In genomic region chr9:137876781-137877386, GRCh38 we compare ENCODE assay signal across 23 cellular contexts. TPM values are rescaled to one million over a fixed set of nuclear protein-coding genes. Genes with fewer than 3 reads are reported as not detected.
A peak's percentile ranks its signal among the peaks of the same experiment; 100 is the strongest.
DNase-seq lines count a peak whose midpoint lies in the region; ATAC-seq and TF ChIP-seq lines count a peak whose summit lies in the region.
"Had no signal": no experiment of that assay in that cellular context is flagged by ENCODE, and none has a peak within 500 bp of the region (broad histone marks: within the 10 kb centered on the region; RNA-seq: fewer than 3 reads in every experiment).

No MANE protein-coding gene starts in this region.

- H3K9me3 Mint-ChIP-seq in chondrocyte (ENCODE audit: low read depth), result peaks cover 3% of the 10 kb centered on the region
- H3K9me3 Mint-ChIP-seq in neural crest cell, result no peaks in the 10 kb centered on the region
- H3K9me3 Mint-ChIP-seq: stimulated activated effector memory CD8-positive, alpha-beta T cell treated with anti-CD3 and anti-CD28 coated beads, Interleukin-12 subunit alpha, Interleukin-12 subunit beta, amount 100 ng/mL, for 72 hours had no signal

- no peak for ATAC-seq in left cardiac atrium
- ATAC-seq: left lobe of liver; stimulated activated effector memory CD8-positive, alpha-beta T cell treated with anti-CD3 and anti-CD28 coated beads, Interleukin-12 subunit alpha, Interleukin-12 subunit beta, amount 100 ng/mL, for 72 hours had no signal

- no peak overlapping the region for H3K27ac ChIP-seq in HUES64 (ENCODE audit: low read depth, low read length)
- H3K27ac ChIP-seq in sigmoid colon, result no peak overlapping the region
- H3K27ac ChIP-seq: breast epithelium, skin epidermis had no signal

- H3K4me1 ChIP-seq in HUES64 (ENCODE audit: insufficient read depth, low read length), result no peaks in the 10 kb centered on the region
- H3K4me1 ChIP-seq in sigmoid colon, result peaks cover 0 to 11% (median 7%) of the 10 kb centered on the region in 4 donors

- DNase-seq in GM20000 (ENCODE audit: low spot score), result peak; percentile 10
- no peak for DNase-seq in chondrocyte (ENCODE audit: low spot score)
- no peak for DNase-seq in neural crest cell (ENCODE audit: low read depth, low spot score)
- DNase-seq in sigmoid colon, result no peak
- DNase-seq in EL, result no peak
- no peak for DNase-seq in left cardiac atrium
- DNase-seq: activated CD4-positive, alpha-beta T cell treated with anti-CD3 and anti-CD28 coated beads, Interleukin-2, amount 50 U/mL, for 4 hours; activated CD8-positive, alpha-beta memory T cell treated with anti-CD3 and anti-CD28 coated beads, Interleukin-2, amount 50 U/mL, for 4 hours; activated effector memory CD4-positive, alpha-beta T cell treated with Interleukin-2 at 50 U/mL for 16 hours; CD4-positive, alpha-beta memory T cell; DMS153; GF-D8; IMR-90; NCI-H1105; NK-92 treated with Interleukin-12 subunit alpha and Interleukin-12 subunit beta, amount 100 ng/mL, for 24 hours; stimulated activated CD4-positive, alpha-beta T cell treated with anti-CD3 and anti-CD28 coated beads, Interleukin-1b, Interleukin-23, amount 100 ng/mL, for 48 hours; T-helper 2 cell had no signal

- no peak for TF ChIP-seq POLR2A in sigmoid colon (IDR thresholded peaks at IDR 0.05)

- H3K36me3 Mint-ChIP-seq in chondrocyte (ENCODE audit: low read depth) (no peaks in the 10 kb centered on the region), neural crest cell (ENCODE audit: low read depth) (no peaks in the 10 kb centered on the region)
- H3K36me3 Mint-ChIP-seq: CD4-positive, alpha-beta memory T cell; stimulated activated effector memory CD8-positive, alpha-beta T cell treated with anti-CD3 and anti-CD28 coated beads, Interleukin-12 subunit alpha, Interleukin-12 subunit beta, amount 100 ng/mL, for 72 hours had no signal

- H3K27me3 ChIP-seq in HUES64 (ENCODE audit: insufficient read depth, low read length) (peaks cover 34% of the 10 kb centered on the region), sigmoid colon (peaks cover 18 to 57% (median 36%) of the 10 kb centered on the region in 3 donors)

- peaks cover 6% of the 10 kb centered on the region; the same call in 1 of the 2 replicates for H3K36me3 ChIP-seq in HUES64 (ENCODE audit: insufficient read depth, low read length)
- H3K36me3 ChIP-seq in sigmoid colon, result no peaks in the 10 kb centered on the region
- H3K36me3 ChIP-seq: breast epithelium had no signal

- H3K27me3 Mint-ChIP-seq in chondrocyte (ENCODE audit: low read depth), result peaks cover 28% of the 10 kb centered on the region
- H3K27me3 Mint-ChIP-seq in neural crest cell (ENCODE audit: low read depth), result peaks cover 51% of the 10 kb centered on the region

- no peak overlapping the region for H3K27ac Mint-ChIP-seq in chondrocyte (ENCODE audit: unreplicated experiment)
- no peak overlapping the region for H3K27ac Mint-ChIP-seq in neural crest cell (ENCODE audit: unreplicated experiment)
- H3K27ac Mint-ChIP-seq: CD4-positive, alpha-beta memory T cell; stimulated activated effector memory CD8-positive, alpha-beta T cell treated with anti-CD3 and anti-CD28 coated beads, Interleukin-12 subunit alpha, Interleukin-12 subunit beta, amount 100 ng/mL, for 72 hours had no signal

- H3K4me3 ChIP-seq in HUES64 (ENCODE audit: low read length), result peak overlapping the region; percentile 44; the same call in 1 of the 2 replicates
- H3K4me3 ChIP-seq in sigmoid colon, result no peak overlapping the region
- H3K4me3 ChIP-seq: breast epithelium, skin epidermis had no signal

- intact Hi-C loops in sigmoid colon (cut with DNase I), result no loop called here
- intact Hi-C loops in left cardiac atrium (cut with DNase I), result no loop called here

- TF ChIP-seq CTCF in GM20000 (IDR thresholded peaks at IDR 0.05; ENCODE audit: extremely low read depth, missing control alignments) (no peak), chondrocyte (IDR thresholded peaks at IDR 0.05) (no peak), neural crest cell (conservative IDR thresholded peaks at IDR 0.05) (no peak), sigmoid colon (IDR thresholded peaks at IDR 0.05) (no peak)

- H3K4me3 Mint-ChIP-seq in chondrocyte (ENCODE audit: unreplicated experiment) (peak overlapping the region; percentile 17), neural crest cell (peak overlapping the region; percentile 63)
- H3K4me3 Mint-ChIP-seq: stimulated activated effector memory CD8-positive, alpha-beta T cell treated with anti-CD3 and anti-CD28 coated beads, Interleukin-12 subunit alpha, Interleukin-12 subunit beta, amount 100 ng/mL, for 72 hours had no signal

- no peak overlapping the region for H3K9ac ChIP-seq in HUES64 (ENCODE audit: low read depth, low read length)

- TF ChIP-seq EP300 in sigmoid colon (IDR thresholded peaks at IDR 0.05), result no peak

- H3K4me1 Mint-ChIP-seq in chondrocyte (ENCODE audit: low read depth) (peaks cover 2% of the 10 kb centered on the region), neural crest cell (no peaks in the 10 kb centered on the region)
- H3K4me1 Mint-ChIP-seq: stimulated activated effector memory CD8-positive, alpha-beta T cell treated with anti-CD3 and anti-CD28 coated beads, Interleukin-12 subunit alpha, Interleukin-12 subunit beta, amount 100 ng/mL, for 72 hours had no signal

- no peaks in the 10 kb centered on the region for H3K9me3 ChIP-seq in HUES64 (ENCODE audit: insufficient read depth, low read depth, low read length)
- H3K9me3 ChIP-seq in sigmoid colon, result no peaks in the 10 kb centered on the region
- H3K9me3 ChIP-seq: breast epithelium had no signal

- WGBS in HUES64, result 95% methylated on average over 47 of the region's 47 CpGs
- WGBS in sigmoid colon, 2 donors, result 66 to 82% methylated on average over 47 of the region's 47 CpGs

RNA-seq across cellular contexts. Expression of gene CACNA1B, which starts 0.7 kb away (rescaled TPM):
- polyA plus RNA-seq in HUES64 (2013, experiment 1 of 2), result 1.00 TPM
- polyA plus RNA-seq in HUES64 (2013, experiment 2 of 2), result 0.95 TPM
- total RNA-seq in chondrocyte, result 0.31 to 3.8 TPM (median 3.7 TPM) in 3 replicates
- 3.0 and 3.1 TPM in 2 replicates for total RNA-seq in neural crest cell
- 1 to 10 TPM in 1 of 4 donors, under 1 TPM in 3; 0.33 to 1.4 (median 0.76) TPM for total RNA-seq in sigmoid colon
- under 1 TPM in 2 of 3 donors, not detected in 1; under 0.01 to 0.39 TPM for polyA plus RNA-seq in sigmoid colon
- under 1 TPM; 0.39 to 0.56 TPM for total RNA-seq in left cardiac atrium
- total RNA-seq: CD4-positive, alpha-beta memory T cell; IMR-90; left lobe of liver; mesenteric fat pad had no signal
- polyA plus RNA-seq: CD4-positive, alpha-beta memory T cell had no signal
